Comparison of ENCODE assay signal across 10 cellular contexts in genomic region chr14:56534656-56535055, GRCh38.
"Had no signal": no experiment of that assay in that cellular context is flagged by ENCODE, and none has a peak within 500 bp of the region (broad histone marks: within the 10 kb centered on the region; RNA-seq: fewer than 3 reads in every experiment).

No MANE protein-coding gene starts in this region.

- H2AFZ ChIP-seq: GM23248, GM23338 had no signal

- FAIRE-seq: H54 had no signal

- H3K27ac Mint-ChIP-seq: GM23338, H9, HFFc6 had no signal

- H3K9me3 Mint-ChIP-seq: GM23338, H9, HFFc6 had no signal

- DNase-seq: GM23248, GOT3, H7, H9, HCEC 1CT, HFFc6 had no signal

- H3K9me3 ChIP-seq: HAP-1 had no signal

- ATAC-seq: GM23338, HCT116 had no signal

- H3K4me2 ChIP-seq: GM23338 had no signal

- H3K4me3 Mint-ChIP-seq: GM23338, H9, HFFc6 had no signal

- H3K4me1 ChIP-seq: HAP-1 had no signal

- H3K27ac ChIP-seq: GM23248 had no signal

- H3K36me3 ChIP-seq: HAP-1 had no signal

- H3K4me3 ChIP-seq: GM23248, GM23338, HAP-1 had no signal

- H3K9ac ChIP-seq: GM23248 had no signal
